ENCODE assay signal across 2 cellular contexts in genomic region chr3:119469378-119470189, GRCh38.
A peak's percentile ranks its signal among the peaks of the same experiment; 100 is the strongest.
TF ChIP-seq lines count a peak whose summit lies in the region.

No MANE protein-coding gene starts in this region.

TF ChIP-seq in GM23338, 12 proteins besides CTCF, POLR2A, EP300 and RAD21:
- TF ChIP-seq ZNF331 (CRISPR knock-in tag; IDR thresholded peaks at IDR 0.05; ENCODE audit: low read depth) (no peak), EZH2 (IDR thresholded peaks at IDR 0.05; ENCODE audit: low read depth, unreplicated experiment) (no peak), POLR2AphosphoS5 (IDR thresholded peaks at IDR 0.05; ENCODE audit: low read depth) (no peak)
TF ChIP-seq in GM23338: peak in this region for 0.

TF ChIP-seq in HepG2, 621 proteins besides CTCF, POLR2A, EP300 and RAD21 (continues in another document):
- TF ChIP-seq ZBTB7B (CRISPR knock-in tag; IDR thresholded peaks at IDR 0.05) (0 out of 2 replicates have a peak, but pooled peaks have one; percentile 10), SALL2 (CRISPR knock-in tag; IDR thresholded peaks at IDR 0.05) (0 out of 2 replicates have a peak, but pooled peaks have one; percentile 13), ZEB1 (IDR thresholded peaks at IDR 0.05; ENCODE audit: insufficient replicate concordance, low read depth) (no peak), ZNF619 (CRISPR knock-in tag; IDR thresholded peaks at IDR 0.05) (no peak), YY1 (IDR thresholded peaks at IDR 0.05; ENCODE audit: insufficient read depth, insufficient replicate concordance, low read depth, low read length) (no peak), NRL (CRISPR knock-in tag; IDR thresholded peaks at IDR 0.05; ENCODE audit: borderline replicate concordance) (no peak), NR2F1 (CRISPR knock-in tag; IDR thresholded peaks at IDR 0.05) (no peak), SETDB1 (CRISPR knock-in tag; IDR thresholded peaks at IDR 0.05; ENCODE audit: borderline replicate concordance) (no peak), NCOA2 (CRISPR knock-in tag; IDR thresholded peaks at IDR 0.05) (no peak), FOXP4 (CRISPR knock-in tag; IDR thresholded peaks at IDR 0.05) (no peak), ZNF484 (CRISPR knock-in tag; IDR thresholded peaks at IDR 0.05; ENCODE audit: borderline replicate concordance, low read depth) (no peak), SIN3A (IDR thresholded peaks at IDR 0.05; ENCODE audit: borderline replicate concordance, low read depth, low read length) (no peak), HNF1A (IDR thresholded peaks at IDR 0.05; ENCODE audit: low read depth) (no peak), HNF1A (CRISPR knock-in tag; IDR thresholded peaks at IDR 0.05; ENCODE audit: borderline replicate concordance) (no peak), BCL3 (CRISPR knock-in tag; IDR thresholded peaks at IDR 0.05) (peak; percentile 5; the same call in 1 of the 2 replicates), ZBTB14 (CRISPR knock-in tag; IDR thresholded peaks at IDR 0.05) (no peak), SAP130 (CRISPR knock-in tag; IDR thresholded peaks at IDR 0.05; ENCODE audit: low read depth) (peak; percentile 8; the same call in 1 of the 2 replicates), JUND (CRISPR knock-in tag; IDR thresholded peaks at IDR 0.05) (no peak), SP140L (CRISPR knock-in tag; IDR thresholded peaks at IDR 0.05; ENCODE audit: borderline replicate concordance) (no peak), ZNF274 (CRISPR knock-in tag; IDR thresholded peaks at IDR 0.05) (no peak), PAX8 (CRISPR knock-in tag; IDR thresholded peaks at IDR 0.05; ENCODE audit: borderline replicate concordance) (no peak), ZFP82 (CRISPR knock-in tag; IDR thresholded peaks at IDR 0.05; ENCODE audit: borderline replicate concordance) (no peak; the same call in 1 of the 2 replicates), CENPBD1 (CRISPR knock-in tag; IDR thresholded peaks at IDR 0.05; ENCODE audit: borderline replicate concordance, low read depth) (no peak), ZNF501 (CRISPR knock-in tag; IDR thresholded peaks at IDR 0.05) (0 out of 2 replicates have a peak, but pooled peaks have one; percentile 6), ZNF414 (CRISPR knock-in tag; IDR thresholded peaks at IDR 0.05) (no peak), ZBTB7A (CRISPR knock-in tag; IDR thresholded peaks at IDR 0.05) (0 out of 2 replicates have a peak, but pooled peaks have one; percentile 5), CBFB (CRISPR knock-in tag; IDR thresholded peaks at IDR 0.05) (no peak), MAZ (IDR thresholded peaks at IDR 0.05; ENCODE audit: borderline replicate concordance, low read depth, low read length) (no peak), MAZ (CRISPR knock-in tag; IDR thresholded peaks at IDR 0.05; ENCODE audit: low read depth) (no peak), THAP9 (CRISPR knock-in tag; IDR thresholded peaks at IDR 0.05; ENCODE audit: borderline replicate concordance) (no peak), ZBTB49 (CRISPR knock-in tag; IDR thresholded peaks at IDR 0.05; ENCODE audit: borderline replicate concordance) (no peak), ZNF136 (CRISPR knock-in tag; IDR thresholded peaks at IDR 0.05; ENCODE audit: low read depth) (no peak), KAT8 (CRISPR knock-in tag; IDR thresholded peaks at IDR 0.05) (no peak), HNRNPL (IDR thresholded peaks at IDR 0.05; ENCODE audit: low read depth, low read length) (no peak), ZNF232 (CRISPR knock-in tag; IDR thresholded peaks at IDR 0.05; ENCODE audit: borderline replicate concordance) (no peak), ZNF839 (CRISPR knock-in tag; IDR thresholded peaks at IDR 0.05; ENCODE audit: borderline replicate concordance) (no peak), MLLT10 (CRISPR knock-in tag; IDR thresholded peaks at IDR 0.05) (no peak), SATB2 (CRISPR knock-in tag; IDR thresholded peaks at IDR 0.05) (no peak), ZNF224 (CRISPR knock-in tag; IDR thresholded peaks at IDR 0.05) (no peak), ZNF138 (CRISPR knock-in tag; IDR thresholded peaks at IDR 0.05; ENCODE audit: low read depth) (no peak), ZNF260 (CRISPR knock-in tag; IDR thresholded peaks at IDR 0.05; ENCODE audit: borderline replicate concordance, low read depth) (no peak), NFIB (CRISPR knock-in tag; IDR thresholded peaks at IDR 0.05; ENCODE audit: borderline replicate concordance) (no peak)
